In genomic region chr1:200304146-200304545, GRCh38 we compare ENCODE assay signal across 16 cellular contexts.
"Had no signal": no experiment of that assay in that cellular context is flagged by ENCODE, and none has a peak within 500 bp of the region (broad histone marks: within the 10 kb centered on the region; RNA-seq: fewer than 3 reads in every experiment).

No MANE protein-coding gene starts in this region.

- H3K9me3 ChIP-seq: adrenal gland, prostate gland, right atrium auricular region, thyroid gland had no signal

- H3K27me3 ChIP-seq: right atrium auricular region, thyroid gland had no signal

- H3K36me3 ChIP-seq: adrenal gland, prostate gland, right atrium auricular region, thyroid gland had no signal

- H3K9me3 Mint-ChIP-seq: activated naive CD4-positive, alpha-beta T cell treated with anti-CD3 and anti-CD28 coated beads for 36 hours; activated T-cell treated with anti-CD3 and anti-CD28 coated beads, Interleukin-2, amount 50 U/mL, for 4 hours; neural crest cell had no signal

- DNase-seq: activated CD4-positive, alpha-beta T cell treated with anti-CD3 and anti-CD28 coated beads, Interleukin-2, amount 50 U/mL, for 1 hour; activated CD8-positive, alpha-beta memory T cell treated with anti-CD3 and anti-CD28 coated beads, Interleukin-2, amount 50 U/mL, for 4 hours; activated naive CD4-positive, alpha-beta T cell treated with anti-CD3 and anti-CD28 coated beads for 36 hours; activated T-cell treated with anti-CD3 and anti-CD28 coated beads, Interleukin-2, amount 50 U/mL, for 4 hours; adrenal gland; cerebellar nuclear complex; cortex of kidney; erythroblast; stimulated activated CD4-positive, alpha-beta T cell treated with anti-CD3 and anti-CD28 coated beads, Interleukin-2, amount 100 ng/mL, for 24 hours; stimulated activated naive CD4-positive, alpha-beta T cell treated with Interleukin-2 at 50 U/mL for 16 hours; T-helper 1 cell; T-helper 9 cell; thyroid gland had no signal

- H3K27ac ChIP-seq: adrenal gland, prostate gland, right atrium auricular region, thyroid gland had no signal

- H3K27ac Mint-ChIP-seq: activated naive CD4-positive, alpha-beta T cell treated with anti-CD3 and anti-CD28 coated beads for 36 hours had no signal

- H3K4me1 ChIP-seq: prostate gland, right atrium auricular region had no signal

- H3K4me3 ChIP-seq: adrenal gland, prostate gland, right atrium auricular region, thyroid gland had no signal

- H3K4me3 Mint-ChIP-seq: activated naive CD4-positive, alpha-beta T cell treated with anti-CD3 and anti-CD28 coated beads for 36 hours; activated T-cell treated with anti-CD3 and anti-CD28 coated beads, Interleukin-2, amount 50 U/mL, for 4 hours had no signal
